15 cellular contexts compared by ENCODE assay signal in the genomic region with DNA sequence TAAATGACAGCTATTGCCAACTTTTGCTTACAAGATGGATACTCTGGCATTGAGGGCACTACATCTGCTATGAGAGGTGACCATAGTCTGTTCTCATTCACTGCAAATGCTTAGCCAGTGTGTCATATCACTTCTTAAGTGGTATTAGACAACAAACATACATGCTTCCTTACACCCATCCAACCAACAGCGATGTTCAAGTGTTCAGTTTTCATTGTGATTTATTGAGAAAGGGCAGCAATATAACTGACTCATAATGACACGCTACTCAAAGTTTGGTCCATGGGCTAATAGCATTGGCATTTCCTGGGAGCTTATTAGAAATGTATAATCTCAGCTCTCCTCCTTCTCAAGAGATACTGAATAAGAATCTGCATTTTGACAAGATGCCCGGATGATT.
DNase-seq lines count a peak whose midpoint lies in the region; ATAC-seq and TF ChIP-seq lines count a peak whose summit lies in the region.
"Had no signal": no experiment of that assay in that cellular context is flagged by ENCODE, and none has a peak within 500 bp of the region (broad histone marks: within the 10 kb centered on the region; RNA-seq: fewer than 3 reads in every experiment).

No MANE protein-coding gene starts in this region.

- peak overlapping the region; percentile 12; the same call in 1 of the 2 replicates for H3K27ac ChIP-seq in SJCRH30
- no peak overlapping the region for H3K27ac ChIP-seq in fibroblast of lung (ENCODE audit: insufficient read depth, low read length)
- no peak overlapping the region for H3K27ac ChIP-seq in left ventricle myocardium inferior (replicated peaks)
- H3K27ac ChIP-seq in prostate gland = no peak overlapping the region

- no peaks in the 10 kb centered on the region for H3K36me3 ChIP-seq in SJCRH30
- no peaks in the 10 kb centered on the region for H3K36me3 ChIP-seq in fibroblast of lung (ENCODE audit: control insufficient read depth, insufficient read depth, low read length)
- no peaks in the 10 kb centered on the region for H3K36me3 ChIP-seq in left ventricle myocardium inferior
- H3K36me3 ChIP-seq in prostate gland = no peaks in the 10 kb centered on the region

- DNase-seq in NCI-H1694 (lab: John Stamatoyannopoulos, UW) (peak; percentile 0), NCI-H1694 treated with DMSO at 0.1 percent for 48 hours (lab: John Stamatoyannopoulos, UW) (no peak), SJCRH30 (no peak), fibroblast of lung (ENCODE audit: low read depth in 2 of 2) (peak; percentile 42 to 91), left ventricle myocardium inferior (no peak), GM10248 (ENCODE audit: extremely low spot score) (no peak), prostate gland (ENCODE audit: low spot score) (no peak)
- DNase-seq: activated CD4-positive, alpha-beta T cell treated with anti-CD3 and anti-CD28 coated beads for 48 hours; activated T-cell treated with anti-CD3 and anti-CD28 coated beads, Interleukin-2, amount 50 U/mL, for 24 hours; amniotic stem cell; KG1; NCI-H146; NCI-H524 treated with DMSO at 0.1 percent for 48 hours had no signal

- H3K4me1 ChIP-seq in SJCRH30 (peaks cover 33% of the 10 kb centered on the region), fibroblast of lung (ENCODE audit: control insufficient read depth, extremely low read depth, insufficient read depth, low read length) (no peaks in the 10 kb centered on the region), left ventricle myocardium inferior (no peaks in the 10 kb centered on the region), prostate gland (replicated peaks) (no peaks in the 10 kb centered on the region)

- TF ChIP-seq CTCF in fibroblast of lung (conservative IDR thresholded peaks at IDR 0.05 in 1 of 2, IDR thresholded peaks at IDR 0.05 in 1 of 2; ENCODE audit: low read depth in 1 of 2, low read length in 2 of 2) = no peak
- no peak for TF ChIP-seq CTCF in left ventricle myocardium inferior (IDR thresholded peaks at IDR 0.05; ENCODE audit: borderline replicate concordance)
- no peak for TF ChIP-seq CTCF in GM10248 (IDR thresholded peaks at IDR 0.05; ENCODE audit: control extremely low read depth, extremely low read depth, low read depth, missing control alignments)
- TF ChIP-seq CTCF in prostate gland (IDR thresholded peaks at IDR 0.05) = no peak

- no peaks in the 10 kb centered on the region for H4K20me1 ChIP-seq in fibroblast of lung (ENCODE audit: control insufficient read depth, extremely low read depth, insufficient read depth, low read length)

- H3K79me2 ChIP-seq in fibroblast of lung (ENCODE audit: control insufficient read depth, insufficient read depth, low read length) = no peaks in the 10 kb centered on the region

- POLR2A ChIA-PET in GM10248 (lab: Yijun Ruan, JAX) = no interaction called here

- H3K4me2 ChIP-seq in fibroblast of lung (ENCODE audit: extremely low read depth, insufficient read depth, low read length) = no peak overlapping the region

- 75% methylated on average over 3 of the region's 3 CpGs for WGBS in prostate gland

- intact Hi-C loops in left ventricle myocardium inferior (cut with micrococcal nuclease) = no loop called here
- intact Hi-C loops in prostate gland (cut with DNase I) = no loop called here

- CTCF ChIA-PET in GM10248 (lab: Yijun Ruan, JAX) = no interaction called here

- H3K27me3 ChIP-seq in SJCRH30 (no peaks in the 10 kb centered on the region), fibroblast of lung (ENCODE audit: control insufficient read depth, insufficient read depth, low read length) (no peaks in the 10 kb centered on the region), left ventricle myocardium inferior (ENCODE audit: low read depth) (no peaks in the 10 kb centered on the region), prostate gland (replicated peaks; ENCODE audit: insufficient read depth) (no peaks in the 10 kb centered on the region)

- H2AFZ ChIP-seq in fibroblast of lung (ENCODE audit: low read length) = no peak overlapping the region

- H3K9me3 ChIP-seq in SJCRH30 (replicated peaks) (no peaks in the 10 kb centered on the region), fibroblast of lung (ENCODE audit: control insufficient read depth, insufficient read depth, low read depth, low read length) (no peaks in the 10 kb centered on the region), left ventricle myocardium inferior (replicated peaks) (no peaks in the 10 kb centered on the region), prostate gland (no peaks in the 10 kb centered on the region)

- H3K4me3 ChIP-seq in SJCRH30 (no peak overlapping the region), fibroblast of lung (replicated peaks in 1 of 4; ENCODE audit: control extremely low read depth in 1 of 4, insufficient read depth in 1 of 4, low read depth in 3 of 4, low read length in 4 of 4) (no peak overlapping the region), left ventricle myocardium inferior (no peak overlapping the region), prostate gland (no peak overlapping the region)

- no peak overlapping the region for H3K9ac ChIP-seq in fibroblast of lung (ENCODE audit: insufficient read depth, low read length)

- TF ChIP-seq POLR2A in prostate gland (IDR thresholded peaks at IDR 0.05) = no peak

- no peak for ATAC-seq in GM18873 (IDR thresholded peaks at IDR 0.05; ENCODE audit: low FRiP score, unreplicated experiment)
- ATAC-seq: stimulated activated memory B cell treated with anti-CD40 and anti-IgM and Interleukin-4, amounts not matched to agents 10 μg/mL and 1 μg/mL and 100 μg/mL, for 72 hours had no signal

Comparison
In these comparisons a context has a peak if more than half of its experiments do, and no peak if none do; other contexts are left out.
1. DNase-seq: peak in NCI-H1694 (single experiment) and fibroblast of lung (2 of 2); none in NCI-H1694 treated with DMSO at 0.1 percent for 48 hours (single experiment), SJCRH30 (0 of 2), left ventricle myocardium inferior (single experiment), GM10248 (single experiment) and prostate gland (single experiment).